Comparison of ENCODE assay signal across 8 cellular contexts in genomic region chr17:7294614-7295153, GRCh38. TPM values are rescaled to one million over a fixed set of nuclear protein-coding genes. Genes with fewer than 3 reads are reported as not detected.
A peak's percentile ranks its signal among the peaks of the same experiment; 100 is the strongest.
DNase-seq lines count a peak whose midpoint lies in the region; ATAC-seq and TF ChIP-seq lines count a peak whose summit lies in the region.

YBX2 (minus strand) TSS chr17:7294639; CDS start chr17:7294500, 139 bp downstream.

- peak; percentile 49 to 61 for ATAC-seq in left cardiac atrium
- no peak for ATAC-seq in HG03039 (IDR thresholded peaks at IDR 0.05; ENCODE audit: unreplicated experiment)
- no peak for ATAC-seq in GM21390 (IDR thresholded peaks at IDR 0.05; ENCODE audit: unreplicated experiment)

- 2% methylated on average over 57 of the region's 57 CpGs for WGBS in HUES64

- peak within 1 kb of the TSS; percentile 60 for H3K4me3 ChIP-seq in HUES64 (ENCODE audit: low read length)
- H3K4me3 ChIP-seq in skeletal muscle satellite cell (ENCODE audit: low read length): peak within 1 kb of the TSS; percentile 61

- H3K36me3 Mint-ChIP-seq in Calu3 (ENCODE audit: insufficient read depth, unreplicated experiment): peaks cover 8% of the 10 kb centered on the region

- 0 out of 2 replicates have a peak, but pooled peaks cover 10% of the 10 kb centered on the region for H3K4me1 ChIP-seq in HUES64 (ENCODE audit: insufficient read depth, low read length)
- H3K4me1 ChIP-seq in skeletal muscle satellite cell (ENCODE audit: control insufficient read depth, insufficient read depth, low read length): peaks cover 10% of the 10 kb centered on the region

- H3K9me3 ChIP-seq in HUES64 (ENCODE audit: insufficient read depth, low read depth, low read length) (no peaks in the 10 kb centered on the region), skeletal muscle satellite cell (replicated peaks; ENCODE audit: low read length) (no peaks in the 10 kb centered on the region)

- H3K27ac ChIP-seq in HUES64 (ENCODE audit: low read depth, low read length): peak within 1 kb of the TSS; percentile 77; the same call in 1 of the 2 replicates

- H3K36me3 ChIP-seq in HUES64 (ENCODE audit: insufficient read depth, low read length): no peaks in the 10 kb centered on the region
- no peaks in the 10 kb centered on the region for H3K36me3 ChIP-seq in skeletal muscle satellite cell (ENCODE audit: insufficient read depth, low read length)

- BruUV-seq in Calu3 (replicated peaks; lab: Mats Ljungman, UMichigan): no TSS peak

- intact Hi-C loops in Calu3 (cut with micrococcal nuclease; ENCODE audit: unreplicated experiment) (loop anchor here (2.0 kb wide), 1 partner anchor 14 kb away; the partner anchor contains the start of gene SLC2A4), left cardiac atrium (cut with DNase I) (loop anchor here in 1 of 2 donors (5.0 kb wide), 1 partner anchor 247 kb away; no protein-coding TSS in a partner anchor)

- H3K4me2 ChIP-seq in skeletal muscle satellite cell (ENCODE audit: low read length): peak within 1 kb of the TSS; percentile 71

- peaks cover 15% of the 10 kb centered on the region for H3K4me1 Mint-ChIP-seq in Calu3 (ENCODE audit: low read depth, unreplicated experiment)

- H3K27me3 ChIP-seq in HUES64 (ENCODE audit: insufficient read depth, low read length): peaks cover 47% of the 10 kb centered on the region
- H3K27me3 ChIP-seq in skeletal muscle satellite cell (ENCODE audit: control insufficient read depth, insufficient read depth, low read length): peaks cover 36% of the 10 kb centered on the region

- H3K9me3 Mint-ChIP-seq in Calu3 (ENCODE audit: low read depth, unreplicated experiment): no peaks in the 10 kb centered on the region

- H3K27me3 Mint-ChIP-seq in Calu3 (ENCODE audit: unreplicated experiment): peaks cover 15% of the 10 kb centered on the region

- CTCF ChIA-PET in Calu3 (lab: Charles Lee): no interaction called here

- H3K4me3 Mint-ChIP-seq in Calu3 (ENCODE audit: low read depth, unreplicated experiment): peak within 1 kb of the TSS; percentile 46

- H3K27ac Mint-ChIP-seq in Calu3 (ENCODE audit: unreplicated experiment): no peak within 1 kb of the TSS

- peak; percentile 68 for DNase-seq in Calu3
- peak; percentile 90 for DNase-seq in RPMI8226
- DNase-seq in activated naive CD4-positive, alpha-beta T cell (lab: John Stamatoyannopoulos, UW): peak; percentile 25 to 62 (median 36)
- peak; percentile 76 for DNase-seq in left cardiac atrium

- no peak for TF ChIP-seq CTCF in Calu3 (IDR thresholded peaks at IDR 0.05; ENCODE audit: unreplicated experiment)

- no peak within 1 kb of the TSS; the same call in 1 of the 2 replicates for H3K9ac ChIP-seq in HUES64 (ENCODE audit: low read depth, low read length)
- H3K9ac ChIP-seq in skeletal muscle satellite cell (ENCODE audit: low read depth, low read length): no peak within 1 kb of the TSS

RNA-seq across cellular contexts. Expression of gene YBX2, which starts in this region (rescaled TPM):
- 0.24 and 0.49 TPM in 2 replicates for total RNA-seq in Calu3 (2022)
- 12.9 TPM for polyA plus RNA-seq in HUES64 (2013, experiment 1 of 2)
- 20.0 TPM for polyA plus RNA-seq in HUES64 (2013, experiment 2 of 2)
- total RNA-seq in left cardiac atrium: 1 to 10 TPM; 1.2 to 1.9 TPM
- total RNA-seq in skeletal muscle satellite cell (2012; rRNA removed): 0.66 TPM in 1 of 2 replicates, not detected in the other

Comparison
In these comparisons a context has a peak if more than half of its experiments do, and no peak if none do; other contexts are left out.
1. Peak in DNase-seq in Calu3; RNA of the gene not detected or under 1 TPM.
2. DNase-seq: peak in every context shown above with its lines; median percentile 90 in RPMI8226; 76 in left cardiac atrium; 68 in Calu3; 36 in activated naive CD4-positive, alpha-beta T cell.
3. ATAC-seq: peak in left cardiac atrium (2 of 2); none in HG03039 (single experiment) and GM21390 (single experiment).